In the genomic region with DNA sequence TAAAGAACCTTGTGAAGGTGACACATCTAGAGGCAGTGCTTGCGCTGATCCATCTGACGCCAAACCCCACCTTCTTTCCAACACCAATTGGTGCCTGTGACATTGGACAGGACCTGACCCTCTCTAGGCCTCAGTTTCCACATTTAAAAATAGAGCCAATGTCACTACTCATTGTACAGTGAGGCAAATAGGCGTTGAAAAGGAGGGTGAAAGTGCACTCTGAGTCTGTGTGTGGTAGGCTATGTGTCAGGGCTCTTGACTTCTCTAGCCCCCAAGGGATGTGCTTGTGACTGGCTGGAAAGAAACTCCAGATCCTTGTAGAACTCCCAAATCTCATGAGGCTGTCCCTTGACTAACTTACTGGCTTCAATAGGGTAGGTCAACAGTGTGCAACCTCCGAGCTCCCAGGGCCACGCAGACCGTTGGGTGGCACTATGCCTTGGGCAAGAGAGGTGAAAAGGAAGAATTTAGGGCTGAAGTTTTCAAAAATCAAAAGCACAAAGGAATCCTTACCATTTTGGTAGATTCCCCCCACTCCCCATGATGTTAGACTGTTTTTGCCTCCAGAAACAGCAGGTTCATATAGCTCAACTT, we compare ENCODE assay signal across 8 cellular contexts. TPM values are rescaled to one million over a fixed set of nuclear protein-coding genes. Genes with fewer than 3 reads are reported as not detected.
DNase-seq lines count a peak whose midpoint lies in the region; ATAC-seq and TF ChIP-seq lines count a peak whose summit lies in the region.

No MANE protein-coding gene starts in this region.

- TF ChIP-seq CTCF in C4-2B (conservative IDR thresholded peaks at IDR 0.05) (no peak), coronary artery (IDR thresholded peaks at IDR 0.05) (no peak), GM13977 (IDR thresholded peaks at IDR 0.05; ENCODE audit: extremely low read depth, insufficient read depth, missing control alignments) (no peak)

- DNase-seq in M059J (ENCODE audit: low read depth) (peak; percentile 39), coronary artery (ENCODE audit: low spot score) (no peak), midbrain (lab: John Stamatoyannopoulos, UW) (peak; percentile 60), GM13977 (ENCODE audit: low spot score) (no peak), NCI-H1048 (lab: John Stamatoyannopoulos, UW) (no peak)

- H3K27ac ChIP-seq in C4-2B, result peak overlapping the region; percentile 97
- H3K27ac ChIP-seq in coronary artery, result peak overlapping the region; percentile 88 to 96

- in situ Hi-C loops in GM13977 (cut with MboI; ENCODE audit: low pct_unique_long_range_greater_than_20kb, low sequenced_read_pairs, unreplicated experiment), result no loop called here

- no peak for ATAC-seq in GM21717 (IDR thresholded peaks at IDR 0.05; ENCODE audit: unreplicated experiment)
- no peak for ATAC-seq in GM18907 (IDR thresholded peaks at IDR 0.05; ENCODE audit: unreplicated experiment)

- peak overlapping the region; percentile 97 for H3K4me3 ChIP-seq in coronary artery

RNA-seq across cellular contexts. Expression of a gene that starts 0.7 kb away (rescaled TPM):
- total RNA-seq in M059J (2014; rRNA removed; shearing (Covaris generic)), result 21.3 and 27.5 TPM in 2 replicates

RNA-seq across cellular contexts. Expression of a gene that starts 17.5 kb away (rescaled TPM):
- total RNA-seq in M059J (2014; rRNA removed; shearing (Covaris generic)), result 65.4 and 68.3 TPM in 2 replicates

RNA-seq across cellular contexts. Expression of a gene that starts 30.5 kb away (rescaled TPM):
- 120 and 144 TPM in 2 replicates for total RNA-seq in M059J (2014; rRNA removed; shearing (Covaris generic))

RNA-seq across cellular contexts. Expression of a gene that starts 34.2 kb away (rescaled TPM):
- 41.5 and 60.0 TPM in 2 replicates for total RNA-seq in M059J (2014; rRNA removed; shearing (Covaris generic))

RNA-seq across cellular contexts. Expression of a gene that starts 49.2 kb away (rescaled TPM):
- 0.07 and 0.10 TPM in 2 replicates for total RNA-seq in M059J (2014; rRNA removed; shearing (Covaris generic))

Comparison
In these comparisons a context has a peak if more than half of its experiments do, and no peak if none do; other contexts are left out.
1. DNase-seq: peak in M059J (single experiment) and midbrain (single experiment); none in coronary artery (single experiment), GM13977 (single experiment) and NCI-H1048 (single experiment).